Comparison of ENCODE assay signal across 12 cellular contexts in the genomic region with DNA sequence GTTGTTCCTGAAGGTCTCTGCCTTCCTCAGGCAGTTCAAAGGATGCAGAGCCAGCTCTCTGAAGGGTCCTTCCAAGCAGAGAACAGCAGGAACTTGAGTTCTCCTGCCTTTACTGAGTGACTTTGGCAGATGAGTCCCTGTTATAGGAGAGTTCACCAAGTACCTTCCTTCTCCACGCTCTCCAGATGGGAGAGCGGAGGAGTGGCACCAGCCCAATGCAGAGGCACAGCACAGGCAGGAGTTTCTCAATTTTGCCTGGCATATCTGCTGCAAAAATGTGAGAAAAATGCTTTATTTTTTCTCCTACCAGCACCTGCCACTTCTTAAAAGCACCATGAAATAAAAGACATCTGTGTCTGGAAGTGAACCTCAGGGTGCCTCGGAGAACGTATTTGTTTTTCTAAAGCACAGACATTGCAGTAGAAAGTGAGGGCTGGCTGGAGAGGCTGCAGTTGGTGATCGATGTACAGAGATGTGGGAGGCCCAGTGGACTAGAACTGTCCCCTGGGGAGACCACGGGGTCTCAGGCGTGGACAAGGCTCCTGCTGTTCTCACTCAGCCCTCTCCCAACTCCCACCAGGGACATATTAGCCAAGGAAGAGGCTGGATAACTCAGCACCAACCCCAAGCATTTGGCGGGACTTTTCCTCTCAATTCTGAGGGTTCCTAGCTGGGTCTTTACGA.
DNase-seq lines count a peak whose midpoint lies in the region; ATAC-seq lines count a peak whose summit lies in the region.
"Had no signal": no experiment of that assay in that cellular context is flagged by ENCODE, and none has a peak within 500 bp of the region (broad histone marks: within the 10 kb centered on the region; RNA-seq: fewer than 3 reads in every experiment).

No MANE protein-coding gene starts in this region.

- H3K36me3 ChIP-seq in BLaER1 = no peaks in the 10 kb centered on the region

- no peak overlapping the region for H3K4me3 ChIP-seq in BLaER1

- H3K27ac ChIP-seq in BLaER1 (no peak overlapping the region), angular gyrus (ENCODE audit: low read depth, low read length) (peak overlapping the region; percentile 17)

- H3K4me2 ChIP-seq in BLaER1 = peak overlapping the region; percentile 5; the same call in 1 of the 2 replicates

- no peak overlapping the region for H3K9ac ChIP-seq in BLaER1

- no peak for ATAC-seq in GM19328 (IDR thresholded peaks at IDR 0.05; ENCODE audit: unreplicated experiment)

- H3K9me3 ChIP-seq in BLaER1 = no peaks in the 10 kb centered on the region
- H3K9me3 ChIP-seq: Caco-2 had no signal

- no peaks in the 10 kb centered on the region for H4K20me1 ChIP-seq in BLaER1

- DNase-seq in inferior parietal cortex (ENCODE audit: extremely low spot score) (peak; percentile 56), occipital lobe (lab: John Stamatoyannopoulos, UW) (peak; percentile 57), amniotic stem cell (lab: John Stamatoyannopoulos, UW) (no peak), Kasumi-1 (lab: John Stamatoyannopoulos, UW) (no peak), GM19238 (ENCODE audit: insufficient read length, low spot score) (no peak)
- DNase-seq: Caco-2; CD8-positive, alpha-beta memory T cell; GF-D8; IMR-90 had no signal

- H3K4me1 ChIP-seq in BLaER1 = peaks cover 36% of the 10 kb centered on the region

- peaks cover 7% of the 10 kb centered on the region for H3K27me3 ChIP-seq in BLaER1

Comparison
In these comparisons a context has a peak if more than half of its experiments do, and no peak if none do; other contexts are left out.
1. DNase-seq: peak in inferior parietal cortex (single experiment) and occipital lobe (single experiment); none in amniotic stem cell (single experiment), Kasumi-1 (0 of 2) and GM19238 (single experiment).